17 cellular contexts compared by ENCODE assay signal in the genomic region with DNA sequence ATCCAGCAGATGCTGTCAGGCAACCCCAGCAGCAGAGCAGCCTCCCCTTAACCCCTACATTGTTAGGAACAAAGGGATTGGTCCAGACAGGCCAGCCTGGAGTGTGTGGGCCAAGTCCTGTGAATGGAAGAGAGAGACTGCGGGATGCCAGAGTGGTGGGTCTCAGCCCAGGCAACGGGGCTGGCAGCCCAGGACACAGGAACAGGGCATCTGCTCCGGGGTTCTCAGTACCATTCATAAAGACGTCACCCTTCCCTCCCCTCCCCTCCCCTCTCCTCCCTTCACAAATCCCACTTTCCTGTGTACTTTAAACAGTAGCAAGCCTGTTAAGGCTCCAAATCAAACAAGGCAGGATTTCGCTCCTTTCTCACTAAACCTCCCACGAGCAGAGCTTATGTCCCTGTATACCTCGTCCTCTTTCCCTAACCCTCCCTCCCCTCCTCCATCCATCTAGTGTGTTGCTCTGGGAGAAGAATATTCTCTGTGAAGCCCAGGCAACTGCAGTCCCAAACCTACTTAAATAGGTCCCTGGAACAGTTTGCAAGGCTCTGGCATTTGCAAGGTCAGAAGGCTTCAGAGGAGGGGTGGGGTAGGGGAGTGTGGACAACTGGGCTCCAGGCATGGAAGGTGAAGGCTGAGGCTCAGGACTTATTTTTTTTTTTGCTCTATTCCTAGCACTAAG.
"Had no signal": no experiment of that assay in that cellular context is flagged by ENCODE, and none has a peak within 500 bp of the region (broad histone marks: within the 10 kb centered on the region; RNA-seq: fewer than 3 reads in every experiment).

No MANE protein-coding gene starts in this region.

- H3K9ac ChIP-seq: neural progenitor cell had no signal

- H3K9me3 ChIP-seq: esophagus squamous epithelium, gastrocnemius medialis, lower lobe of right lung, thoracic aorta, upper lobe of right lung had no signal

- H3K27ac ChIP-seq: cardiac muscle cell, esophagus squamous epithelium, gastrocnemius medialis, lower lobe of right lung, neural progenitor cell, upper lobe of right lung had no signal

- H3K27me3 ChIP-seq: cardiac muscle cell, gastrocnemius medialis, upper lobe of right lung had no signal

- ATAC-seq: activated T-cell treated with anti-CD3 and anti-CD28 coated beads, Interleukin-2, amount 50 U/mL, for 4 hours; gastrocnemius medialis; left colon; lower lobe of right lung; naive thymus-derived CD8-positive, alpha-beta T cell; stimulated activated naive B cell treated with anti-CD40 and anti-IgM and Interleukin-4, amounts not matched to agents 10 μg/mL and 1 μg/mL and 100 μg/mL, for 72 hours; upper lobe of right lung had no signal

- DNase-seq: activated CD8-positive, alpha-beta memory T cell treated with anti-CD3 and anti-CD28 coated beads, Interleukin-2, amount 50 U/mL, for 48 hours; activated naive CD4-positive, alpha-beta T cell treated with anti-CD3 and anti-CD28 coated beads, Interleukin-2, amount 10 ng/mL, durations not matched to agents 7 days and 5 days; activated T-cell treated with anti-CD3 and anti-CD28 coated beads, Interleukin-2, amount 50 U/mL, for 4 hours; esophagus squamous epithelium; gastrocnemius medialis; left colon; lower lobe of right lung; naive thymus-derived CD8-positive, alpha-beta T cell; retina; stimulated activated CD4-positive, alpha-beta T cell treated with anti-CD3 and anti-CD28 coated beads, Interleukin-2, amount 100 ng/mL, for 48 hours; stimulated activated CD8-positive, alpha-beta memory T cell treated with anti-CD3 and anti-CD28 coated beads, Interleukin-4, amount 100 ng/mL, for 48 hours; stimulated activated naive B cell treated with anti-CD40 and anti-IgM and Interleukin-4, amounts not matched to agents 10 μg/mL and 1 μg/mL and 100 μg/mL, for 72 hours; T-helper 9 cell; upper lobe of right lung had no signal

- H2AFZ ChIP-seq: neural progenitor cell had no signal

- H3K4me2 ChIP-seq: neural progenitor cell had no signal

- H3K4me3 ChIP-seq: cardiac muscle cell, esophagus squamous epithelium, gastrocnemius medialis, lower lobe of right lung, neural progenitor cell, thoracic aorta, upper lobe of right lung had no signal

- H3K36me3 ChIP-seq: cardiac muscle cell, esophagus squamous epithelium, gastrocnemius medialis, lower lobe of right lung, neural progenitor cell, thoracic aorta, upper lobe of right lung had no signal
